Comparison of ENCODE assay signal across 25 cellular contexts in the genomic region with DNA sequence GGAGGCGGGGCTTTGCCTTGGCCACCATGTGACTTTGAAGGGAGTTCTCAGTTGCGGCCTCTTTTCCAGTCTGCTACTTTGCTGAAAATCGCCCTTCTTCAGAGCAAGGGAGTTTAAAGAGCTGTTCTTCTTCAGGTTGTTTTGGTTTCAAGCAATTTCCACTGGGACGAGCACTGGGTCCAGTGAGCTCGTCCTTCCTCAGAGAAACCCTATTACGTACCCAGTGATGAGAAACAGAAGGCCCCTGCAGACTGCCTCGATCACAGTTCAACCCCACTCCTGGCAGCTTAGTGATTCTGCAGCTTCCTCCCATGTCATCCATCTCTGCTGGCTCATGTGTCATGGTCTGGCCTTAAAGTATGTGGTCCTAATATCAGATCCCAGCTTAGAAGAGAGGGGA. TPM values are rescaled to one million over a fixed set of nuclear protein-coding genes. Genes with fewer than 3 reads are reported as not detected.
"Had no signal": no experiment of that assay in that cellular context is flagged by ENCODE, and none has a peak within 500 bp of the region (broad histone marks: within the 10 kb centered on the region; RNA-seq: fewer than 3 reads in every experiment).

No MANE protein-coding gene starts in this region.

- DNase-seq: activated CD4-positive, alpha-beta memory T cell treated with anti-CD3 and anti-CD28 coated beads, Interleukin-2, amount 10 ng/mL, durations not matched to agents 7 days and 5 days; activated CD4-positive, alpha-beta T cell treated with anti-CD3 and anti-CD28 coated beads, Interleukin-2, amount 10 ng/mL, durations not matched to agents 7 days and 5 days; activated CD4-positive, CD25-positive, alpha-beta regulatory T cell treated with anti-CD3 and anti-CD28 coated beads, Interleukin-2, amount 50 U/mL, for 72 hours; activated CD8-positive, alpha-beta memory T cell treated with anti-CD3 and anti-CD28 coated beads, Interleukin-2, amount 50 U/mL, for 48 hours; activated gamma-delta T cell treated with Interleukin-2 at 50 U/mL for 16 hours; activated naive CD4-positive, alpha-beta T cell treated with anti-CD3 and anti-CD28 coated beads, Interleukin-2, amount 50 U/mL, for 16 hours; activated T-cell treated with anti-CD3 and anti-CD28 coated beads, Interleukin-2, amount 50 U/mL, for 24 hours; amygdala; central memory CD4-positive, alpha-beta T cell; foreskin fibroblast; heart right ventricle; left lung; ovary; retina; stimulated activated CD4-positive, alpha-beta T cell treated with anti-CD3 and anti-CD28 coated beads, Interleukin-1b, Interleukin-23, amount 100 ng/mL, for 48 hours; stimulated activated naive B cell treated with anti-CD40 and anti-IgM and Interleukin-4, amounts not matched to agents 10 μg/mL and 1 μg/mL and 100 μg/mL, for 72 hours; T-helper 9 cell had no signal

- H3K4me1 ChIP-seq: breast epithelium, heart right ventricle, left lung, vagina had no signal

- ATAC-seq: activated T-helper 17 cell treated with anti-CD3 and anti-CD28 coated beads, Interleukin-2, amount 50 U/mL, for 72 hours; left lung; stimulated activated naive B cell treated with anti-CD40 and anti-IgM and Interleukin-4, amounts not matched to agents 10 μg/mL and 1 μg/mL and 100 μg/mL, for 72 hours had no signal

- H3K36me3 ChIP-seq: breast epithelium, heart right ventricle, left lung, neutrophil, ovary, thoracic aorta, vagina had no signal

- H3K4me2 ChIP-seq: smooth muscle cell had no signal

- H3K27me3 ChIP-seq: breast epithelium, heart right ventricle, left lung, ovary, vagina had no signal

- H3K27ac ChIP-seq: breast epithelium, heart right ventricle, left lung, neutrophil, ovary, thoracic aorta, vagina had no signal

- H3K9me3 ChIP-seq: breast epithelium, heart right ventricle, left lung, neutrophil, ovary, thoracic aorta, vagina had no signal

- H3K4me3 ChIP-seq: breast epithelium, heart right ventricle, left lung, lung, ovary, smooth muscle cell, thoracic aorta, vagina had no signal

RNA-seq across cellular contexts. Expression of gene TLR3, which starts 27.7 kb away (rescaled TPM):
- total RNA-seq: progenitor cell of endocrine pancreas had no signal
